In the genomic region with DNA sequence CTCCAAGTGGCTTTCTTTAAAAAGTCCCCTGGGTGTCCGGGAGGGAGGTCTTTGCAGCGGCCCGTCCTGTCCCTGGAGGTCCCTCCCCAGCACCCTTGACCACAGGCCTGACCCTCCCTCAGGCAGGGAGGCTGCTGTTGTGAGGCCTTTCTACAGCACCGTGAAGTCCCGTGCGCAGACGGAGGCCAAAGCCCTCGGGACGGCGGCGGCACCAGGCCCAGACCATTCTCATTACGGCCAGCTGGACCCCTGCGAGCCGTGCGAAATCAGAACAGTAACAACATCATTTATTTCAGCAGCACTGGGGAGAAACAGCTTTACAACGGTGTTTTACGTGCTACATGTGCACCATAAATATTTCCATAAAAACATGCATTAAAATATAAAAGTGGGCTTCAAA, we compare ENCODE assay signal across 39 cellular contexts.
"Had no signal": no experiment of that assay in that cellular context is flagged by ENCODE, and none has a peak within 500 bp of the region (broad histone marks: within the 10 kb centered on the region; RNA-seq: fewer than 3 reads in every experiment).

No MANE protein-coding gene starts in this region.

- H3K4me1 ChIP-seq: adrenal gland, breast epithelium had no signal

- H3K27me3 Mint-ChIP-seq: activated naive CD4-positive, alpha-beta T cell treated with anti-CD3 and anti-CD28 coated beads, Interleukin-2, amount 10 ng/mL, durations not matched to agents 7 days and 5 days; activated naive CD4-positive, alpha-beta T cell treated with anti-CD3 and anti-CD28 coated beads, Interleukin-2, amount 50 U/mL, for 24 hours; activated naive CD8-positive, alpha-beta T cell treated with anti-CD3 and anti-CD28 coated beads for 36 hours; activated naive CD8-positive, alpha-beta T cell treated with anti-CD3 and anti-CD28 coated beads, Interleukin-2, amount 10 ng/mL, durations not matched to agents 7 days and 5 days had no signal

- H3K27ac Mint-ChIP-seq: activated naive CD4-positive, alpha-beta T cell treated with anti-CD3 and anti-CD28 coated beads for 36 hours; activated naive CD4-positive, alpha-beta T cell treated with anti-CD3 and anti-CD28 coated beads, Interleukin-2, amount 10 ng/mL, durations not matched to agents 7 days and 5 days; activated naive CD4-positive, alpha-beta T cell treated with anti-CD3 and anti-CD28 coated beads, Interleukin-2, amount 50 U/mL, for 24 hours; activated naive CD4-positive, alpha-beta T cell treated with anti-CD3 and anti-CD28 coated beads, Interleukin-2, amount 50 U/mL, for 72 hours; activated naive CD8-positive, alpha-beta T cell; activated naive CD8-positive, alpha-beta T cell treated with anti-CD3 and anti-CD28 coated beads for 36 hours; activated naive CD8-positive, alpha-beta T cell treated with anti-CD3 and anti-CD28 coated beads, Interleukin-2, amount 10 ng/mL, durations not matched to agents 7 days and 5 days; activated naive CD8-positive, alpha-beta T cell treated with anti-CD3 and anti-CD28 coated beads, Interleukin-2, amount 50 U/mL, for 24 hours; activated T-cell treated with anti-CD3 and anti-CD28 coated beads, Interleukin-2, amount 50 U/mL, for 24 hours; activated T-cell treated with anti-CD3 and anti-CD28 coated beads, Interleukin-2, amount 50 U/mL, for 72 hours; activated T-helper 1 cell treated with anti-CD3 and anti-CD28 coated beads, Interleukin-12 subunit alpha, Interleukin-12 subunit beta, Interleukin-2, Interleukin-4 antibody, amounts not matched to agents 30 ng/mL and 10 ng/mL and 1 ng/mL, durations not matched to agents 14 hours and 24 hours and 36 hours; activated T-helper 17 cell treated with anti-CD3 and anti-CD28 coated beads, Interleukin-2, amount 50 U/mL, for 72 hours; activated T-helper 2 cell treated with anti-CD3 and anti-CD28 coated beads, Interferon-gamma antibody, Interleukin-2, Interleukin-4, amounts not matched to agents 10 μg/mL and 5 μg/mL and 100 μg/mL, durations not matched to agents 14 hours and 24 hours and 36 hours had no signal

- H3K4me1 Mint-ChIP-seq: activated naive CD4-positive, alpha-beta T cell treated with anti-CD3 and anti-CD28 coated beads, Interleukin-2, amount 10 ng/mL, durations not matched to agents 7 days and 5 days; activated naive CD4-positive, alpha-beta T cell treated with anti-CD3 and anti-CD28 coated beads, Interleukin-2, amount 50 U/mL, for 24 hours; activated naive CD8-positive, alpha-beta T cell treated with anti-CD3 and anti-CD28 coated beads for 36 hours; activated naive CD8-positive, alpha-beta T cell treated with anti-CD3 and anti-CD28 coated beads, Interleukin-2, amount 50 U/mL, for 24 hours; central memory CD8-positive, alpha-beta T cell had no signal

- H3K4me3 Mint-ChIP-seq: activated naive CD4-positive, alpha-beta T cell treated with anti-CD3 and anti-CD28 coated beads for 36 hours; activated naive CD4-positive, alpha-beta T cell treated with anti-CD3 and anti-CD28 coated beads, Interleukin-2, amount 10 ng/mL, durations not matched to agents 7 days and 5 days; activated naive CD4-positive, alpha-beta T cell treated with anti-CD3 and anti-CD28 coated beads, Interleukin-2, amount 50 U/mL, for 24 hours; activated naive CD8-positive, alpha-beta T cell; activated naive CD8-positive, alpha-beta T cell treated with anti-CD3 and anti-CD28 coated beads for 36 hours; activated naive CD8-positive, alpha-beta T cell treated with anti-CD3 and anti-CD28 coated beads, Interleukin-2, amount 10 ng/mL, durations not matched to agents 7 days and 5 days; activated naive CD8-positive, alpha-beta T cell treated with anti-CD3 and anti-CD28 coated beads, Interleukin-2, amount 50 U/mL, for 24 hours; activated T-cell treated with anti-CD3 and anti-CD28 coated beads, Interleukin-2, amount 50 U/mL, for 24 hours; activated T-cell treated with anti-CD3 and anti-CD28 coated beads, Interleukin-2, amount 50 U/mL, for 4 hours; activated T-cell treated with anti-CD3 and anti-CD28 coated beads, Interleukin-2, amount 50 U/mL, for 72 hours; activated T-helper 1 cell treated with anti-CD3 and anti-CD28 coated beads, Interleukin-12 subunit alpha, Interleukin-12 subunit beta, Interleukin-2, Interleukin-4 antibody, amounts not matched to agents 30 ng/mL and 10 ng/mL and 1 ng/mL, durations not matched to agents 14 hours and 24 hours and 36 hours; activated T-helper 17 cell treated with anti-CD3 and anti-CD28 coated beads, Interleukin-2, amount 50 U/mL, for 72 hours; central memory CD8-positive, alpha-beta T cell had no signal

- ATAC-seq: activated naive CD4-positive, alpha-beta T cell treated with anti-CD3 and anti-CD28 coated beads, Interleukin-2, amount 50 U/mL, for 72 hours; activated naive CD8-positive, alpha-beta T cell treated with anti-CD3 and anti-CD28 coated beads, Interleukin-2, amount 50 U/mL, for 24 hours; activated T-cell treated with anti-CD3 and anti-CD28 coated beads, Interleukin-2, amount 50 U/mL, for 4 hours; activated T-cell treated with anti-CD3 and anti-CD28 coated beads, Interleukin-2, amount 50 U/mL, for 72 hours; activated T-helper 17 cell treated with anti-CD3 and anti-CD28 coated beads, Interleukin-2, amount 50 U/mL, for 72 hours; body of pancreas had no signal

- DNase-seq: activated effector memory CD4-positive, alpha-beta T cell treated with anti-CD3 and anti-CD28 coated beads, Interleukin-2, amount 50 U/mL, for 16 hours; activated effector memory CD4-positive, alpha-beta T cell treated with Interleukin-2 at 50 U/mL for 16 hours; activated gamma-delta T cell; activated gamma-delta T cell treated with Interleukin-2 at 50 U/mL for 16 hours; activated naive CD4-positive, alpha-beta T cell; activated naive CD4-positive, alpha-beta T cell treated with anti-CD3 and anti-CD28 coated beads for 36 hours; activated naive CD4-positive, alpha-beta T cell treated with anti-CD3 and anti-CD28 coated beads, Interleukin-2, amount 10 ng/mL, durations not matched to agents 7 days and 5 days; activated naive CD4-positive, alpha-beta T cell treated with anti-CD3 and anti-CD28 coated beads, Interleukin-2, amount 50 U/mL, for 16 hours; activated naive CD4-positive, alpha-beta T cell treated with Interleukin-2 at 50 U/mL for 16 hours; activated naive CD8-positive, alpha-beta T cell treated with anti-CD3 and anti-CD28 coated beads for 36 hours; activated naive CD8-positive, alpha-beta T cell treated with anti-CD3 and anti-CD28 coated beads, Interleukin-2, amount 10 ng/mL, durations not matched to agents 7 days and 5 days; activated naive CD8-positive, alpha-beta T cell treated with anti-CD3 and anti-CD28 coated beads, Interleukin-2, amount 50 U/mL, for 24 hours; activated T-cell treated with anti-CD3 and anti-CD28 coated beads for 4 hours; activated T-cell treated with anti-CD3 and anti-CD28 coated beads, Interleukin-2, amount 50 U/mL, for 1 hour; activated T-cell treated with anti-CD3 and anti-CD28 coated beads, Interleukin-2, amount 50 U/mL, for 24 hours; activated T-cell treated with anti-CD3 and anti-CD28 coated beads, Interleukin-2, amount 50 U/mL, for 4 hours; activated T-cell treated with anti-CD3 and anti-CD28 coated beads, Interleukin-2, amount 50 U/mL, for 48 hours; activated T-cell treated with anti-CD3 and anti-CD28 coated beads, Interleukin-2, amount 50 U/mL, for 72 hours; adrenal gland; amniotic stem cell; amygdala; anterior cingulate cortex; aorta; body of pancreas; brain microvascular endothelial cell; caudate nucleus; central memory CD4-positive, alpha-beta T cell; cerebellar nuclear complex had no signal

- H3K27me3 ChIP-seq: ascending aorta, body of pancreas, brain microvascular endothelial cell, cardiac muscle cell had no signal

- H3K9me3 ChIP-seq: adrenal gland, ascending aorta, body of pancreas, breast epithelium had no signal

- H3K27ac ChIP-seq: adrenal gland, ascending aorta, body of pancreas, brain microvascular endothelial cell, breast epithelium, cardiac muscle cell had no signal

- H3K36me3 Mint-ChIP-seq: activated naive CD4-positive, alpha-beta T cell treated with anti-CD3 and anti-CD28 coated beads, Interleukin-2, amount 10 ng/mL, durations not matched to agents 7 days and 5 days; activated naive CD4-positive, alpha-beta T cell treated with anti-CD3 and anti-CD28 coated beads, Interleukin-2, amount 50 U/mL, for 24 hours; activated naive CD4-positive, alpha-beta T cell treated with anti-CD3 and anti-CD28 coated beads, Interleukin-2, amount 50 U/mL, for 72 hours; activated naive CD8-positive, alpha-beta T cell; activated naive CD8-positive, alpha-beta T cell treated with anti-CD3 and anti-CD28 coated beads for 36 hours; activated naive CD8-positive, alpha-beta T cell treated with anti-CD3 and anti-CD28 coated beads, Interleukin-2, amount 10 ng/mL, durations not matched to agents 7 days and 5 days; brain had no signal

- H3K9me3 Mint-ChIP-seq: activated naive CD4-positive, alpha-beta T cell treated with anti-CD3 and anti-CD28 coated beads, Interleukin-2, amount 50 U/mL, for 24 hours; activated T-cell treated with anti-CD3 and anti-CD28 coated beads, Interleukin-2, amount 50 U/mL, for 24 hours; activated T-cell treated with anti-CD3 and anti-CD28 coated beads, Interleukin-2, amount 50 U/mL, for 4 hours had no signal

- H3K36me3 ChIP-seq: adrenal gland, ascending aorta, brain microvascular endothelial cell, breast epithelium, cardiac muscle cell had no signal

- H3K4me3 ChIP-seq: adrenal gland, ascending aorta, body of pancreas, breast epithelium, cardiac muscle cell had no signal
